Comparison of ENCODE assay signal across 14 cellular contexts in the genomic region with DNA sequence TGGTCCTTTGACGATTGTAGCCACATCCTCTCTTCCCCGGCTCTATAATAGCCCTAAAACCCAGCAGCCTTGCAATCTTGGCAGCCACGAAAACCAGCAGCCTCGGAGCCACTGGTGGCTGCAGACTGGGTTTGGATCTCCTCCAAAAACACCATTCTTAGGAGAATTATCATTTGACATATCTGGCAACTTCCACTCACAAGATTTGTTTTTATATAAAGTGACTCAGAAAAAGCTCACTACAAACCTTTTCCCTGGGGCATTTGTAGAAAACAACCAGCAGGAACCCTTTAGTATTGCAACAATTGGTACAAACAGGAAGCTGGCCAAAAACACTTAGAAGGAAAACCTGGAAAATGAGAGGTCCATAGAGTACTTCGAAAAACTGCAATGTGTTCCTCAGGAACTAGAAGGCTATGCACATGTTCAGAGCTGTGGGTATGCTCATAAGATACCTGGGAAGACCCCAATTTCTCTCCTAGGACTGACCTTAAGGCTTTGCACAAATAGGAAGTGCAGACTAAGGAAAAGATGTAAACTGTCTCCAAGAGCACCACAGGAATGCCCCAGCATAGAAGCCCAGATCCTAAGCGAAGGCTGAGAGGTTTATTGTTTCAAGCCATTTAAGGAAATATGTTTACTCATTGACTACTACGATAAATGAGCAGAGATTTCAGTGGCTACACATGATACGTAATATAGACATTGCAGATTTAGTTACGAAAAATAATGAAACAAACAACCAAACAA.
DNase-seq lines count a peak whose midpoint lies in the region; ATAC-seq and TF ChIP-seq lines count a peak whose summit lies in the region.
"Had no signal": no experiment of that assay in that cellular context is flagged by ENCODE, and none has a peak within 500 bp of the region (broad histone marks: within the 10 kb centered on the region; RNA-seq: fewer than 3 reads in every experiment).

No MANE protein-coding gene starts in this region.

- H3K4me1 Mint-ChIP-seq in chondrocyte (ENCODE audit: low read depth) = peaks cover 7% of the 10 kb centered on the region

- DNase-seq in AG09319 (ENCODE audit: extremely low read depth, low read depth) (peak; percentile 5), HT1080 (ENCODE audit: low read depth) (peak; percentile 77), T1000 (lab: John Stamatoyannopoulos, UW) (peak; percentile 39), fibroblast of villous mesenchyme (ENCODE audit: low read depth) (peak; percentile 12), sciatic nerve (ENCODE audit: low spot score) (no peak), chondrocyte (ENCODE audit: low spot score) (no peak)
- DNase-seq: left lung; stimulated activated CD4-positive, alpha-beta T cell treated with anti-CD3 and anti-CD28 coated beads, Interleukin-15, amount 100 ng/mL, for 24 hours had no signal

- no peak overlapping the region for H3K27ac Mint-ChIP-seq in chondrocyte (ENCODE audit: unreplicated experiment)
- H3K27ac Mint-ChIP-seq: activated T-helper 2 cell treated with anti-CD3 and anti-CD28 coated beads, Interferon-gamma antibody, Interleukin-2, Interleukin-4, amounts not matched to agents 10 μg/mL and 5 μg/mL and 100 μg/mL, durations not matched to agents 14 hours and 24 hours and 36 hours; dendritic cell treated with granulocyte-macrophage colony-stimulating factor and Interleukin-4, amounts not matched to agents 40 ng/mL and 50 ng/mL, for 4 days had no signal

- H3K27me3 Mint-ChIP-seq in chondrocyte (ENCODE audit: low read depth) = peaks cover 4% of the 10 kb centered on the region
- H3K27me3 Mint-ChIP-seq: dendritic cell treated with granulocyte-macrophage colony-stimulating factor and Interleukin-4, amounts not matched to agents 40 ng/mL and 50 ng/mL, for 4 days had no signal

- ATAC-seq in HG03045 (IDR thresholded peaks at IDR 0.05; ENCODE audit: unreplicated experiment) (no peak), sciatic nerve (no peak), GM18502 (IDR thresholded peaks at IDR 0.05; ENCODE audit: poor library complexity, unreplicated experiment) (no peak)
- ATAC-seq: left lung had no signal

- TF ChIP-seq CTCF in AG09319 (IDR thresholded peaks at IDR 0.05; ENCODE audit: low read depth, low read length) (no peak), fibroblast of villous mesenchyme (IDR thresholded peaks at IDR 0.05; ENCODE audit: insufficient read depth, low read depth, low read length) (no peak), chondrocyte (IDR thresholded peaks at IDR 0.05) (no peak)

- peaks cover 23% of the 10 kb centered on the region for H3K9me3 Mint-ChIP-seq in chondrocyte (ENCODE audit: low read depth)
- H3K9me3 Mint-ChIP-seq: activated T-helper 2 cell treated with anti-CD3 and anti-CD28 coated beads, Interferon-gamma antibody, Interleukin-2, Interleukin-4, amounts not matched to agents 10 μg/mL and 5 μg/mL and 100 μg/mL, durations not matched to agents 14 hours and 24 hours and 36 hours had no signal

- no peak overlapping the region for H3K4me3 Mint-ChIP-seq in chondrocyte (ENCODE audit: unreplicated experiment)
- H3K4me3 Mint-ChIP-seq: dendritic cell treated with granulocyte-macrophage colony-stimulating factor and Interleukin-4, amounts not matched to agents 40 ng/mL and 50 ng/mL, for 4 days had no signal

- H3K4me3 ChIP-seq in fibroblast of villous mesenchyme (ENCODE audit: low read depth, low read length) = no peak overlapping the region
- H3K4me3 ChIP-seq: esophagus muscularis mucosa, left lung, suprapubic skin had no signal

- H3K36me3 Mint-ChIP-seq in chondrocyte (ENCODE audit: low read depth) = peaks cover 7% of the 10 kb centered on the region

- intact Hi-C loops in sciatic nerve (cut with DNase I) = no loop called here

Comparison
In these comparisons a context has a peak if more than half of its experiments do, and no peak if none do; other contexts are left out.
1. DNase-seq: peak in AG09319 (single experiment), HT1080 (single experiment), T1000 (single experiment) and fibroblast of villous mesenchyme (single experiment); none in sciatic nerve (single experiment) and chondrocyte (single experiment).